ENCODE assay signal across 8 cellular contexts in the genomic region with DNA sequence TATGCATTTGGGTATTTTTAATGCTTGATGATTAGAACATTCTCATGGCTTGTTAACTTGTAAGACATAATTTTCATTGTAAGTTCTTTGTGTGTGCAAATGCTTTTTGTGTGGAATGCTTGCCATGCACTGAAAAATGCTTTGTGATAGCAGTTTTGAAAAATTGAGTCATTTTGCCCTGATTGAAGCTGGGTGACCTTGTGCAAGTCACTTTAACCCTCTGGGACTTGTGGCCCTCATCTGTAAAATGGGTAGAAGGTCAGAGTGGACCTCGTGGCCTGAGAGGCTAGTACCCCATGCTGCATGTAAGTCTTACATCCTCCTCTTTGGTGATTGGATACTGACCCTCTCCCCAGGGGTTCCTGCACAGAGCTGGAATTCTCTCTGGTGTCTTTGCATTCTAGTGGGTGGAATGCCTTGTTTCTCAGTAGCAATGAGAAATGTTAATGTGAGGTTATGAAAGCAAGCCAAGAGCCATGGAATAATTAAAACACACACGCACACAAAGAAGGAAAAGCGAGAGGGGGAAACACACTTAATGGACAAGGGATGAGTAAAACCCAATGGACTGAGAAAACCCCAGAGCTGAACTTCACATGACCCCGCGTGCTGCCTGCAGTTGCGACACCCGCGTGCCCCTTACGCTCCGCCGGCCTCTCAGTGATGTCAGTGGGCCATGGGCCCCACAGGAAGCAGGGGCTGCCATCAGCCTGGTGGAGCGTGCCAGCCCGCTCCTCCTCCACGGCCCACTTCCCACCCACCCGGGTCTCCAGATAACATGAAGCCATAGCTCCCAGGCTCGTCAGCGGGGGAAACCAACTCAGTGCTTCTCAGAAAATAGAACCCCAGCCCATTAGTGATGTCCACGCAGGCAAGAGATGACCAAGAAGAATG. TPM values are rescaled to one million over a fixed set of nuclear protein-coding genes. Genes with fewer than 3 reads are reported as not detected.
DNase-seq lines count a peak whose midpoint lies in the region; ATAC-seq and TF ChIP-seq lines count a peak whose summit lies in the region.

No MANE protein-coding gene starts in this region.

- no peaks in the 10 kb centered on the region for H3K27me3 ChIP-seq in tibial nerve

- peak overlapping the region; percentile 50 for H3K27ac Mint-ChIP-seq in activated CD8-positive, alpha-beta T cell treated with anti-CD3 and anti-CD28 coated beads for 36 hours

- TF ChIP-seq CTCF in activated CD8-positive, alpha-beta T cell treated with anti-CD3 and anti-CD28 coated beads for 36 hours (IDR thresholded peaks at IDR 0.05) = no peak
- TF ChIP-seq CTCF in tibial nerve (IDR thresholded peaks at IDR 0.05) = no peak

- H3K36me3 ChIP-seq in tibial nerve = no peaks in the 10 kb centered on the region

- WGBS in tibial nerve, 2 donors = 10 to 15% methylated on average over 18 of the region's 18 CpGs

- no peak for DNase-seq in activated CD4-positive, CD25-positive, alpha-beta regulatory T cell treated with anti-CD3 and anti-CD28 coated beads, Interleukin-2, amount 50 U/mL, for 72 hours
- DNase-seq in activated CD8-positive, alpha-beta T cell treated with anti-CD3 and anti-CD28 coated beads for 36 hours = peak; percentile 49
- DNase-seq in kidney glomerular epithelial cell (lab: John Stamatoyannopoulos, UW) = peak; percentile 100
- DNase-seq in tibial nerve (ENCODE audit: low spot score in 2 of 2) = peak; percentile 50 to 73
- DNase-seq in NCI-H2196 treated with DMSO at 0.1 percent for 48 hours (lab: John Stamatoyannopoulos, UW; ENCODE audit: unreplicated experiment) = no peak

- H3K4me1 ChIP-seq in tibial nerve = peaks cover 0 to 74% (median 62%) of the 10 kb centered on the region in 4 donors

- no peak for TF ChIP-seq POLR2A in tibial nerve (IDR thresholded peaks at IDR 0.05)

- no peak overlapping the region for H3K4me3 ChIP-seq in tibial nerve

- intact Hi-C loops in activated CD8-positive, alpha-beta T cell treated with anti-CD3 and anti-CD28 coated beads for 36 hours (cut with micrococcal nuclease) = loop anchor here (10.0 kb wide), 1 partner anchor 145 kb away; a partner anchor contains a TSS

- H3K9me3 Mint-ChIP-seq in activated CD8-positive, alpha-beta T cell treated with anti-CD3 and anti-CD28 coated beads for 36 hours = peaks cover 13% of the 10 kb centered on the region

- peak overlapping the region in 3 of 4 donors; percentile 77 to 79 (median 78) for H3K27ac ChIP-seq in tibial nerve

- no peaks in the 10 kb centered on the region for H3K27me3 Mint-ChIP-seq in activated CD8-positive, alpha-beta T cell treated with anti-CD3 and anti-CD28 coated beads for 36 hours

- peaks cover 27% of the 10 kb centered on the region for H3K36me3 Mint-ChIP-seq in activated CD8-positive, alpha-beta T cell treated with anti-CD3 and anti-CD28 coated beads for 36 hours (ENCODE audit: low read depth)

- no peak overlapping the region for H3K4me3 Mint-ChIP-seq in activated CD8-positive, alpha-beta T cell treated with anti-CD3 and anti-CD28 coated beads for 36 hours

- CTCF ChIA-PET in activated CD8-positive, alpha-beta T cell treated with anti-CD3 and anti-CD28 coated beads for 36 hours (lab: Charles Lee) = no interaction called here

- peak; percentile 67 to 91 for TF ChIP-seq EP300 in tibial nerve (IDR thresholded peaks at IDR 0.05)

- peaks cover 55% of the 10 kb centered on the region for H3K4me1 Mint-ChIP-seq in activated CD8-positive, alpha-beta T cell treated with anti-CD3 and anti-CD28 coated beads for 36 hours (ENCODE audit: low read depth)

- POLR2A ChIA-PET in activated CD8-positive, alpha-beta T cell treated with anti-CD3 and anti-CD28 coated beads for 36 hours (lab: Charles Lee) = no interaction called here

- ATAC-seq in activated CD4-positive, CD25-positive, alpha-beta regulatory T cell treated with anti-CD3 and anti-CD28 coated beads, Interleukin-2, amount 50 U/mL, for 24 hours = peak; percentile 25 to 44
- ATAC-seq in HG03354 (IDR thresholded peaks at IDR 0.05; ENCODE audit: poor library complexity, severe bottlenecking, unreplicated experiment) = peak; percentile 70
- ATAC-seq in activated CD8-positive, alpha-beta T cell treated with anti-CD3 and anti-CD28 coated beads for 36 hours = peak; percentile 29
- ATAC-seq in GM19035 (IDR thresholded peaks at IDR 0.05; ENCODE audit: unreplicated experiment) = no peak

- H3K9me3 ChIP-seq in tibial nerve = peaks cover 0 to 4% (median 2%) of the 10 kb centered on the region in 4 donors

RNA-seq across cellular contexts. Expression of a gene that starts 44.0 kb away (rescaled TPM):
- 10 to 100 TPM; 22.3 to 24.7 TPM for total RNA-seq in activated CD8-positive, alpha-beta T cell treated with anti-CD3 and anti-CD28 coated beads for 36 hours
- 10 to 100 TPM; 36.3 to 68.6 (median 44.1) TPM for total RNA-seq in tibial nerve

Comparison
In these comparisons a context has a peak if more than half of its experiments do, and no peak if none do; other contexts are left out.
1. DNase-seq: peak in activated CD8-positive, alpha-beta T cell treated with anti-CD3 and anti-CD28 coated beads for 36 hours (single experiment), kidney glomerular epithelial cell (single experiment) and tibial nerve (2 of 2); none in activated CD4-positive, CD25-positive, alpha-beta regulatory T cell treated with anti-CD3 and anti-CD28 coated beads, Interleukin-2, amount 50 U/mL, for 72 hours (single experiment) and NCI-H2196 treated with DMSO at 0.1 percent for 48 hours (single experiment).